ENCODE assay signal across 1 cellular context in the genomic region with DNA sequence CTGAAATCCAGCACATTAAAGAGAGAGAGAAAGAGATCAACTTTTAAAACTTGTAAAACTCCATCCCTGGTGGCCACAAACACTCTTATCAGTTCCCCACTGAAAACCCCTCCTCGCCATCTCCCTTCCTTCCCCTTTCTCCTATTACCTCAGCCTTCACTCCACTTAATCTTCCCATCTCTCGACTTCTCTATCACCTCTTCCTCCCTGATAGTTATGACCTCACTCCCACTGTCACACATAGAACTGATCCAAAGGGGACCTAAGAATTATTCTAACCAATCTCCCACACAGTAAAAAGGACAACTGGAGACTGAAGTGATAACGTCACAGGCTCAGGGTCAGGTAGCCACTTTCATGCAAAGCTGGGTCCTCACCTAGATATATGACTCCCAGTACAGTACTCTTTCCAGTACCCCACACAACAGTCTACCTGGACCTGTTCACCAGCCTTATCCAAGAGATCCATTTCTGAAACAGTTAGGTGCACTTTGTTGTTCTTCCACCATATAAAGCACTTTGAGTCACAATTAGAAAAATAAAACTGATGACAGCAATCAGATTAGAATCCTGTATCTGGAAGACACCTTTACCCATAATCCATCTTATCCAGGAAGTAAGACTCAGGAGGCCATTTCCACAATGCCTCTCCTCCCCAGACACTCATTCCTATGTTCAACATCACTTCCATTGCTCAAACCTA.
TF ChIP-seq lines count a peak whose summit lies in the region.

No MANE protein-coding gene starts in this region.

TF ChIP-seq in GM12878, 131 proteins besides CTCF, POLR2A, EP300 and RAD21:
- TF ChIP-seq REST (IDR thresholded peaks at IDR 0.05; ENCODE audit: low read depth, low read length) (no peak), SMARCA5 (IDR thresholded peaks at IDR 0.05) (no peak), TCF3 (IDR thresholded peaks at IDR 0.05; ENCODE audit: borderline replicate concordance, insufficient read depth, low read depth, low read length) (no peak), CBFB (IDR thresholded peaks at IDR 0.05; ENCODE audit: low read depth) (no peak), MXI1 (IDR thresholded peaks at IDR 0.05; ENCODE audit: low read depth, low read length) (no peak), KDM1A (IDR thresholded peaks at IDR 0.05; ENCODE audit: borderline replicate concordance) (no peak)
- TF ChIP-seq, protein P1, sequence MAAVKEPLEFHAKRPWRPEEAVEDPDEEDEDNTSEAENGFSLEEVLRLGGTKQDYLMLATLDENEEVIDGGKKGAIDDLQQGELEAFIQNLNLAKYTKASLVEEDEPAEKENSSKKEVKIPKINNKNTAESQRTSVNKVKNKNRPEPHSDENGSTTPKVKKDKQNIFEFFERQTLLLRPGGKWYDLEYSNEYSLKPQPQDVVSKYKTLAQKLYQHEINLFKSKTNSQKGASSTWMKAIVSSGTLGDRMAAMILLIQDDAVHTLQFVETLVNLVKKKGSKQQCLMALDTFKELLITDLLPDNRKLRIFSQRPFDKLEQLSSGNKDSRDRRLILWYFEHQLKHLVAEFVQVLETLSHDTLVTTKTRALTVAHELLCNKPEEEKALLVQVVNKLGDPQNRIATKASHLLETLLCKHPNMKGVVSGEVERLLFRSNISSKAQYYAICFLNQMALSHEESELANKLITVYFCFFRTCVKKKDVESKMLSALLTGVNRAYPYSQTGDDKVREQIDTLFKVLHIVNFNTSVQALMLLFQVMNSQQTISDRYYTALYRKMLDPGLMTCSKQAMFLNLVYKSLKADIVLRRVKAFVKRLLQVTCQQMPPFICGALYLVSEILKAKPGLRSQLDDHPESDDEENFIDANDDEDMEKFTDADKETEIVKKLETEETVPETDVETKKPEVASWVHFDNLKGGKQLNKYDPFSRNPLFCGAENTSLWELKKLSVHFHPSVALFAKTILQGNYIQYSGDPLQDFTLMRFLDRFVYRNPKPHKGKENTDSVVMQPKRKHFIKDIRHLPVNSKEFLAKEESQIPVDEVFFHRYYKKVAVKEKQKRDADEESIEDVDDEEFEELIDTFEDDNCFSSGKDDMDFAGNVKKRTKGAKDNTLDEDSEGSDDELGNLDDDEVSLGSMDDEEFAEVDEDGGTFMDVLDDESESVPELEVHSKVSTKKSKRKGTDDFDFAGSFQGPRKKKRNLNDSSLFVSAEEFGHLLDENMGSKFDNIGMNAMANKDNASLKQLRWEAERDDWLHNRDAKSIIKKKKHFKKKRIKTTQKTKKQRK (IDR thresholded peaks at IDR 0.05; ENCODE audit: low read depth, low read length) = no peak
- TF ChIP-seq, protein P2, sequence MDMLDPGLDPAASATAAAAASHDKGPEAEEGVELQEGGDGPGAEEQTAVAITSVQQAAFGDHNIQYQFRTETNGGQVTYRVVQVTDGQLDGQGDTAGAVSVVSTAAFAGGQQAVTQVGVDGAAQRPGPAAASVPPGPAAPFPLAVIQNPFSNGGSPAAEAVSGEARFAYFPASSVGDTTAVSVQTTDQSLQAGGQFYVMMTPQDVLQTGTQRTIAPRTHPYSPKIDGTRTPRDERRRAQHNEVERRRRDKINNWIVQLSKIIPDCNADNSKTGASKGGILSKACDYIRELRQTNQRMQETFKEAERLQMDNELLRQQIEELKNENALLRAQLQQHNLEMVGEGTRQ (IDR thresholded peaks at IDR 0.05; ENCODE audit: borderline replicate concordance, low read depth, low read length) = no peak
- TF ChIP-seq, protein P3, sequence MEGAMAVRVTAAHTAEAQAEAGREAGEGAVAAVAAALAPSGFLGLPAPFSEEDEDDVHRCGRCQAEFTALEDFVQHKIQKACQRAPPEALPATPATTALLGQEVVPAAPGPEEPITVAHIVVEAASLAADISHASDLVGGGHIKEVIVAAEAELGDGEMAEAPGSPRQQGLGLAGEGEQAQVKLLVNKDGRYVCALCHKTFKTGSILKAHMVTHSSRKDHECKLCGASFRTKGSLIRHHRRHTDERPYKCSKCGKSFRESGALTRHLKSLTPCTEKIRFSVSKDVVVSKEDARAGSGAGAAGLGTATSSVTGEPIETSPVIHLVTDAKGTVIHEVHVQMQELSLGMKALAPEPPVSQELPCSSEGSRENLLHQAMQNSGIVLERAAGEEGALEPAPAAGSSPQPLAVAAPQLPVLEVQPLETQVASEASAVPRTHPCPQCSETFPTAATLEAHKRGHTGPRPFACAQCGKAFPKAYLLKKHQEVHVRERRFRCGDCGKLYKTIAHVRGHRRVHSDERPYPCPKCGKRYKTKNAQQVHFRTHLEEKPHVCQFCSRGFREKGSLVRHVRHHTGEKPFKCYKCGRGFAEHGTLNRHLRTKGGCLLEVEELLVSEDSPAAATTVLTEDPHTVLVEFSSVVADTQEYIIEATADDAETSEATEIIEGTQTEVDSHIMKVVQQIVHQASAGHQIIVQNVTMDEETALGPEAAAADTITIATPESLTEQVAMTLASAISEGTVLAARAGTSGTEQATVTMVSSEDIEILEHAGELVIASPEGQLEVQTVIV (IDR thresholded peaks at IDR 0.05; ENCODE audit: borderline replicate concordance, partially characterized antibody) = no peak
